In the genomic region with DNA sequence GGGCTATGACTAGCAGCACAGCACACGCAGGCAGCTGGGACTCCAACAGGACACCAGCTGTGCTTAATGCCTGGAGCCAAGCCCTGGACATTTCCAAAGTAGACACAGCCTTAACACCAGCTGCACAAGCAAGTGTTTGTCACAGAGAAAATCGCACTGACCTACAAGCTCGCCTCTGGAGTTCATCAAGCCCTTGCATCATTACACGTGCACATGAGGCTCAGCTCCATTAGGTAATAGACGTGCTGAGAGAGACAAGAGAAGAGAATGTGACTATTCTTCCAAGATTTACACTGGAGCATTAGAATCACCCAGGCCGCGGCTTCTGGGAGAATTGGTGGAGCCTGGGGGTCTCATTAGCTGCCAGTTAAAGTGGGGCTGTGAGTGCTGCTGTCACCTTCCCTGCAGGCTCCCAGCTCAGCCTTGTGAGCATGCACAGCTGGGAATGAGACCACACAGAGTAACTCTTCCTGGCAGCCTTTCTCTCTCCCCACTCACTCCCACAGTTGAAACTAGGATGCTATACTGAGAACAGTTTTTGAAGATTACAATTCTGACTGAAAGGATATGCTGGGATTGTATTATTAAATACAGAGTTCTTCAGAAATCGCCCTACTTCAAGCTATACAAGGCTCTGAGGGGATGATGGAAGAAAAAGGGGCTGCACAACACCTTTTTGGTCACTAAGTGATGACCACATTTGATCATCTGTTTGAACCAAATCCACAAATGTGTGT, we compare ENCODE assay signal across 14 cellular contexts. TPM values are rescaled to one million over a fixed set of nuclear protein-coding genes. Genes with fewer than 3 reads are reported as not detected.
DNase-seq lines count a peak whose midpoint lies in the region; ATAC-seq and TF ChIP-seq lines count a peak whose summit lies in the region.
"Had no signal": no experiment of that assay in that cellular context is flagged by ENCODE, and none has a peak within 500 bp of the region (broad histone marks: within the 10 kb centered on the region; RNA-seq: fewer than 3 reads in every experiment).

No MANE protein-coding gene starts in this region.

- peak overlapping the region; percentile 59 for H3K4me3 Mint-ChIP-seq in glutamatergic neuron (ENCODE audit: unreplicated experiment)
- H3K4me3 Mint-ChIP-seq: activated CD4-positive, alpha-beta memory T cell treated with anti-CD3 and anti-CD28 coated beads, Interleukin-2, amount 10 ng/mL, durations not matched to agents 7 days and 5 days; activated naive CD8-positive, alpha-beta T cell; HFFc6 had no signal

- ATAC-seq in GM21717 (IDR thresholded peaks at IDR 0.05; ENCODE audit: unreplicated experiment) (no peak), HG03095 (IDR thresholded peaks at IDR 0.05; ENCODE audit: unreplicated experiment) (no peak)
- ATAC-seq: mucosa of descending colon had no signal

- H3K27me3 Mint-ChIP-seq in glutamatergic neuron (ENCODE audit: unreplicated experiment) = no peaks in the 10 kb centered on the region

- peak; percentile 7 for DNase-seq in LHCN-M2 (ENCODE audit: low read depth)
- DNase-seq in SHP77 (lab: John Stamatoyannopoulos, UW) = peak; percentile 83 to 87
- peak; percentile 48 for DNase-seq in glutamatergic neuron
- peak in 8 of 10 donors; percentile 14 to 89 (median 26) for DNase-seq in posterior cingulate gyrus
- no peak for DNase-seq in NCI-H1105 (lab: John Stamatoyannopoulos, UW)
- no peak for DNase-seq in AG20443 (ENCODE audit: low spot score)
- DNase-seq: activated CD4-positive, alpha-beta memory T cell treated with anti-CD3 and anti-CD28 coated beads, Interleukin-2, amount 10 ng/mL, durations not matched to agents 7 days and 5 days; HFFc6 had no signal

- intact Hi-C loops in posterior cingulate gyrus (cut with DNase I) = no loop called here

- peaks cover 16% of the 10 kb centered on the region for H3K4me1 Mint-ChIP-seq in glutamatergic neuron (ENCODE audit: low read depth, unreplicated experiment)
- H3K4me1 Mint-ChIP-seq: activated CD4-positive, alpha-beta memory T cell treated with anti-CD3 and anti-CD28 coated beads, Interleukin-2, amount 10 ng/mL, durations not matched to agents 7 days and 5 days had no signal

- H3K36me3 Mint-ChIP-seq in glutamatergic neuron (ENCODE audit: unreplicated experiment) = peaks cover 4% of the 10 kb centered on the region
- H3K36me3 Mint-ChIP-seq: activated naive CD8-positive, alpha-beta T cell had no signal

- H3K27ac Mint-ChIP-seq in glutamatergic neuron (ENCODE audit: unreplicated experiment) = peak overlapping the region; percentile 89
- H3K27ac Mint-ChIP-seq: activated CD4-positive, alpha-beta memory T cell treated with anti-CD3 and anti-CD28 coated beads, Interleukin-2, amount 10 ng/mL, durations not matched to agents 7 days and 5 days; activated naive CD8-positive, alpha-beta T cell; HFFc6 had no signal

- TF ChIP-seq CTCF in glutamatergic neuron (IDR thresholded peaks at IDR 0.05; ENCODE audit: partially characterized antibody, unreplicated experiment) = no peak

- H3K9me3 Mint-ChIP-seq in glutamatergic neuron (ENCODE audit: unreplicated experiment) = peaks cover 1% of the 10 kb centered on the region
- H3K9me3 Mint-ChIP-seq: activated CD4-positive, alpha-beta memory T cell treated with anti-CD3 and anti-CD28 coated beads, Interleukin-2, amount 10 ng/mL, durations not matched to agents 7 days and 5 days; HFFc6 had no signal

RNA-seq across cellular contexts. Expression of a gene that starts 10.6 kb away (rescaled TPM):
- not detected in 2 replicates for total RNA-seq in LHCN-M2 (2014; rRNA removed)
- polyA plus RNA-seq in LHCN-M2 (2012) = not detected
- not detected for total RNA-seq in glutamatergic neuron (ENCODE audit: unreplicated experiment)
- total RNA-seq: activated CD4-positive, alpha-beta memory T cell treated with anti-CD3 and anti-CD28 coated beads, Interleukin-2, amount 10 ng/mL, durations not matched to agents 7 days and 5 days; HFFc6; M059J; T-helper 2 cell treated with Interferon-gamma antibody and Interleukin-4, amounts not matched to agents 100 ng/mL and 5 ng/mL, for 36 hours had no signal

RNA-seq across cellular contexts. Expression of a gene that starts 57.8 kb away (rescaled TPM):
- 7.9 and 12.4 TPM in 2 replicates for total RNA-seq in LHCN-M2 (2014; rRNA removed)
- 7.8 TPM for polyA plus RNA-seq in LHCN-M2 (2012)
- total RNA-seq in glutamatergic neuron (ENCODE audit: unreplicated experiment) = 63.7 TPM

RNA-seq across cellular contexts. Expression of a gene that starts 58.2 kb away (rescaled TPM):
- total RNA-seq in LHCN-M2 (2014; rRNA removed) (10.3 and 11.9 TPM in 2 replicates), glutamatergic neuron (ENCODE audit: unreplicated experiment) (16.2 TPM)
- 3.5 TPM for polyA plus RNA-seq in LHCN-M2 (2012)

Comparison
In these comparisons a context has a peak if more than half of its experiments do, and no peak if none do; other contexts are left out.
1. DNase-seq: peak in LHCN-M2 (single experiment), SHP77 (2 of 2), glutamatergic neuron (single experiment) and posterior cingulate gyrus (8 of 10); none in NCI-H1105 (single experiment) and AG20443 (single experiment).